In genomic region chr12:105738036-105738435, GRCh38 we compare ENCODE assay signal across 13 cellular contexts.
A peak's percentile ranks its signal among the peaks of the same experiment; 100 is the strongest.
DNase-seq lines count a peak whose midpoint lies in the region; ATAC-seq and TF ChIP-seq lines count a peak whose summit lies in the region.
"Had no signal": no experiment of that assay in that cellular context is flagged by ENCODE, and none has a peak within 500 bp of the region (broad histone marks: within the 10 kb centered on the region; RNA-seq: fewer than 3 reads in every experiment).

No MANE protein-coding gene starts in this region.

- no peak overlapping the region for H2BK12ac ChIP-seq in mesenchymal stem cell (ENCODE audit: low read length in 2 of 2)

- peaks cover 0 to 7% (median 0%) of the 10 kb centered on the region in 3 donors for H3K27me3 Mint-ChIP-seq in immature natural killer cell (ENCODE audit: low read depth in 3 of 3)

- H2BK15ac ChIP-seq in mesenchymal stem cell (ENCODE audit: low read depth, poor library complexity, severe bottlenecking): no peak overlapping the region

- no peaks in the 10 kb centered on the region for H3K36me3 Mint-ChIP-seq in immature natural killer cell

- no peak overlapping the region for H3K14ac ChIP-seq in mesenchymal stem cell (ENCODE audit: low read length in 2 of 2)

- no peak overlapping the region for H3K4me3 Mint-ChIP-seq in immature natural killer cell

- no peaks in the 10 kb centered on the region for H3K79me1 ChIP-seq in mesenchymal stem cell (replicated peaks; ENCODE audit: low read length, poor library complexity, severe bottlenecking)

- H4K8ac ChIP-seq in mesenchymal stem cell (ENCODE audit: low read length): no peak overlapping the region

- H3K9me3 Mint-ChIP-seq in immature natural killer cell: peaks cover 0 to 2% (median 0%) of the 10 kb centered on the region in 6 donors

- no peak overlapping the region for H3K9ac ChIP-seq in mesenchymal stem cell (ENCODE audit: low read length)

- H3K4me2 ChIP-seq in mesenchymal stem cell (ENCODE audit: low read length, poor library complexity, severe bottlenecking): no peak overlapping the region
- H3K4me2 ChIP-seq: PC-9 had no signal

- H3K27me3 ChIP-seq in mesenchymal stem cell (ENCODE audit: control insufficient read depth in 1 of 2, insufficient read depth in 1 of 2, low read length in 2 of 2): peaks cover 0 to 74% of the 10 kb centered on the region in 2 experiments
- H3K27me3 ChIP-seq: breast epithelium had no signal

- H4K91ac ChIP-seq in mesenchymal stem cell (ENCODE audit: low read length): no peak overlapping the region

- H3K4me1 Mint-ChIP-seq in immature natural killer cell: no peaks in the 10 kb centered on the region

- peaks cover 3% of the 10 kb centered on the region for H3K4me1 ChIP-seq in mesenchymal stem cell (ENCODE audit: control insufficient read depth, insufficient read depth, low read depth, low read length)
- H3K4me1 ChIP-seq: Caco-2 had no signal

- DNase-seq in amniotic epithelial cell (ENCODE audit: low read depth) (peak; percentile 31), fibroblast of villous mesenchyme (ENCODE audit: low read depth) (peak; percentile 72), mesenchymal stem cell (peak; percentile 57), immature natural killer cell (no peak)
- DNase-seq: activated CD4-positive, alpha-beta T cell treated with anti-CD3 and anti-CD28 coated beads for 4 hours; Caco-2; erythroblast; NCI-H446 treated with DMSO at 0.1 percent for 48 hours; PC-9 had no signal

- H3K27ac Mint-ChIP-seq in immature natural killer cell: no peak overlapping the region

- H3K18ac ChIP-seq in mesenchymal stem cell (ENCODE audit: low read depth in 1 of 2, low read length in 2 of 2): peak overlapping the region in 1 of 2 experiments; percentile 35

- no peak overlapping the region for H2AK5ac ChIP-seq in mesenchymal stem cell (ENCODE audit: low read length, severe bottlenecking)

- no peak overlapping the region for H2AFZ ChIP-seq in mesenchymal stem cell (ENCODE audit: low read depth, low read length)
- H2AFZ ChIP-seq: PC-9 had no signal

- H2BK5ac ChIP-seq in mesenchymal stem cell (ENCODE audit: low read depth, low read length, poor library complexity, severe bottlenecking): no peak overlapping the region

- H3K36me3 ChIP-seq in mesenchymal stem cell (ENCODE audit: control insufficient read depth in 1 of 2, insufficient read depth in 2 of 2, low read depth in 1 of 2, low read length in 2 of 2): no peaks in the 10 kb centered on the region
- H3K36me3 ChIP-seq: breast epithelium had no signal

- no peaks in the 10 kb centered on the region for H3K9me3 ChIP-seq in mesenchymal stem cell (ENCODE audit: control insufficient read depth, low read length)
- H3K9me3 ChIP-seq: breast epithelium, Caco-2 had no signal

- ATAC-seq in SK-N-SH treated with all-trans-retinoic acid at 6 μM for 48 hours (no peak), GM18498 (IDR thresholded peaks at IDR 0.05; ENCODE audit: unreplicated experiment) (no peak)
- no peak for ATAC-seq in activated CD4-positive, CD25-positive, alpha-beta regulatory T cell treated with anti-CD3 and anti-CD28 coated beads, Interleukin-2, amount 50 U/mL, for 24 hours

- no peak overlapping the region for H3K27ac ChIP-seq in mesenchymal stem cell (ENCODE audit: low read length, poor library complexity, severe bottlenecking)
- H3K27ac ChIP-seq: PC-9 had no signal

- no peak for TF ChIP-seq CTCF in fibroblast of villous mesenchyme (IDR thresholded peaks at IDR 0.05; ENCODE audit: insufficient read depth, low read depth, low read length)

- no peak overlapping the region for H3K4ac ChIP-seq in mesenchymal stem cell (ENCODE audit: low read depth in 1 of 2, low read length in 2 of 2)

- no peak overlapping the region for H3K4me3 ChIP-seq in fibroblast of villous mesenchyme (ENCODE audit: low read depth, low read length)
- H3K4me3 ChIP-seq in mesenchymal stem cell (ENCODE audit: insufficient read depth in 1 of 2, low read depth in 1 of 2, low read length in 2 of 2): no peak overlapping the region
- H3K4me3 ChIP-seq: breast epithelium, PC-9 had no signal

- 43% methylated on average over 8 of the region's 9 CpGs for WGBS in mesenchymal stem cell

- H3K23ac ChIP-seq in mesenchymal stem cell (ENCODE audit: low read length in 2 of 2): no peak overlapping the region

- H2BK120ac ChIP-seq in mesenchymal stem cell (ENCODE audit: low read depth, low read length): no peak overlapping the region

TF ChIP-seq in SK-N-SH treated with all-trans-retinoic acid at 6 μM for 48 hours, 23 proteins besides CTCF, POLR2A, EP300 and RAD21:
- TF ChIP-seq ARNTL (CRISPR knock-in tag; IDR thresholded peaks at IDR 0.05; ENCODE audit: borderline replicate concordance, low read depth) (no peak), RARB (CRISPR knock-in tag; IDR thresholded peaks at IDR 0.05) (no peak), TCF4 (CRISPR knock-in tag; IDR thresholded peaks at IDR 0.05; ENCODE audit: borderline replicate concordance) (no peak), OSR1 (CRISPR knock-in tag; IDR thresholded peaks at IDR 0.05) (no peak), ZFP30 (CRISPR knock-in tag; IDR thresholded peaks at IDR 0.05) (no peak), PPARA (CRISPR knock-in tag; IDR thresholded peaks at IDR 0.05; ENCODE audit: borderline replicate concordance) (no peak), CSRNP3 (CRISPR knock-in tag; IDR thresholded peaks at IDR 0.05) (no peak), ZC3H10 (CRISPR knock-in tag; IDR thresholded peaks at IDR 0.05) (no peak), SNAI2 (CRISPR knock-in tag; IDR thresholded peaks at IDR 0.05) (no peak), PATZ1 (CRISPR knock-in tag; IDR thresholded peaks at IDR 0.05; ENCODE audit: borderline replicate concordance) (no peak), ZNF70 (CRISPR knock-in tag; IDR thresholded peaks at IDR 0.05) (no peak), ISL1 (CRISPR knock-in tag; IDR thresholded peaks at IDR 0.05) (no peak), BACH2 (CRISPR knock-in tag; IDR thresholded peaks at IDR 0.05; ENCODE audit: borderline replicate concordance) (no peak), ZNF8 (CRISPR knock-in tag; IDR thresholded peaks at IDR 0.05) (no peak)
- TF ChIP-seq, protein P1, sequence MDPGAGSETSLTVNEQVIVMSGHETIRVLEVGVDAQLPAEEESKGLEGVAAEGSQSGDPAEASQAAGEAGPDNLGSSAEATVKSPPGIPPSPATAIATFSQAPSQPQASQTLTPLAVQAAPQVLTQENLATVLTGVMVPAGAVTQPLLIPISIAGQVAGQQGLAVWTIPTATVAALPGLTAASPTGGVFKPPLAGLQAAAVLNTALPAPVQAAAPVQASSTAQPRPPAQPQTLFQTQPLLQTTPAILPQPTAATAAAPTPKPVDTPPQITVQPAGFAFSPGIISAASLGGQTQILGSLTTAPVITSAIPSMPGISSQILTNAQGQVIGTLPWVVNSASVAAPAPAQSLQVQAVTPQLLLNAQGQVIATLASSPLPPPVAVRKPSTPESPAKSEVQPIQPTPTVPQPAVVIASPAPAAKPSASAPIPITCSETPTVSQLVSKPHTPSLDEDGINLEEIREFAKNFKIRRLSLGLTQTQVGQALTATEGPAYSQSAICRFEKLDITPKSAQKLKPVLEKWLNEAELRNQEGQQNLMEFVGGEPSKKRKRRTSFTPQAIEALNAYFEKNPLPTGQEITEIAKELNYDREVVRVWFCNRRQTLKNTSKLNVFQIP (CRISPR knock-in tag; IDR thresholded peaks at IDR 0.05; ENCODE audit: borderline replicate concordance, low read depth): no peak
TF ChIP-seq in SK-N-SH treated with all-trans-retinoic acid at 6 μM for 48 hours: peak in this region for 0.

Comparison
In these comparisons a context has a peak if more than half of its experiments do, and no peak if none do; other contexts are left out.
1. DNase-seq: peak in amniotic epithelial cell (single experiment), fibroblast of villous mesenchyme (single experiment) and mesenchymal stem cell (single experiment); none in immature natural killer cell (0 of 3).